ENCODE assay signal across 2 cellular contexts in the genomic region with DNA sequence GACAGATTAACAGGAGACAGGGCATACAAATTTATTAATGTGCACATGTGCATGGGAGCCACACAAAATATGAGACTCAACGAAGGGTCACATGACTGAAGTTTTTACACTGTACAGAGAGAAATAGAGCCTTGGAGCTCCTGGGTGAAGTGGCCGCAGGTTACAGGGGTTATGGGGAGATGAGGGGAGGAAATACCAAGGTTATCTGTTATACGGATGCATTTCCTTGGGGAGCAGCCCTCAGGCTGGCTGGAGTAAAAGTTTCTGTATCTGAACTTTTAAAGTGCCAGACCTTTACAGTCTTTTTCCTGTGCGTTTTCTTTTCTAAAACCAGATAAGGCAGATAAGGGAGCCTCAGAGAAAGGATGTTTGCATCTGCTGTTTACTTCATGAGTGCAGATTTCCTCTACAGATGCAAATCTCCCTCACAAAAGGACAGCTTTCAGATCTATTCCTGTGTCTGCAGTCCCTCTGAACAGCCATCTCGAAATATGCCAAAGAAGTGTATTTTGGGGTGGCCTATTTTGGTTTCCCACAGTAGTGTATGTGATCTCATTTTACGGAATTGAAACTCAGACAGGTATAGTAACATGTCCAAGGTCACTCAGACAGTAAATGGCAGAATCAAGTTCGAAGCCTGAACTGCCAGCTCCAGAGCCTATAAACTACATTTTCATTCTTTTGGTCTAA.
TF ChIP-seq lines count a peak whose summit lies in the region.

No MANE protein-coding gene starts in this region.

TF ChIP-seq in H1, 55 proteins besides CTCF, POLR2A, EP300 and RAD21:
- TF ChIP-seq HDAC6 (IDR thresholded peaks at IDR 0.05; ENCODE audit: low read depth, low read length) (no peak), EZH2 (IDR thresholded peaks at IDR 0.05; ENCODE audit: low read depth, low read length, severe bottlenecking) (no peak), KDM1A (IDR thresholded peaks at IDR 0.05; ENCODE audit: borderline replicate concordance, low read length) (no peak), CEBPB (IDR thresholded peaks at IDR 0.05; ENCODE audit: low read depth, low read length) (no peak), RXRA (IDR thresholded peaks at IDR 0.05; ENCODE audit: insufficient read depth, low read depth, low read length) (no peak), JUN (IDR thresholded peaks at IDR 0.05; ENCODE audit: low read depth, low read length) (no peak), TAF7 (optimal IDR thresholded peaks at IDR 0.05; ENCODE audit: borderline replicate concordance, low read depth, low read length) (no peak), ZNF274 (IDR thresholded peaks at IDR 0.05; ENCODE audit: borderline replicate concordance, extremely low read depth, low read length) (no peak), SP1 (IDR thresholded peaks at IDR 0.05; ENCODE audit: low read depth, low read length) (no peak)
- TF ChIP-seq, protein P1, sequence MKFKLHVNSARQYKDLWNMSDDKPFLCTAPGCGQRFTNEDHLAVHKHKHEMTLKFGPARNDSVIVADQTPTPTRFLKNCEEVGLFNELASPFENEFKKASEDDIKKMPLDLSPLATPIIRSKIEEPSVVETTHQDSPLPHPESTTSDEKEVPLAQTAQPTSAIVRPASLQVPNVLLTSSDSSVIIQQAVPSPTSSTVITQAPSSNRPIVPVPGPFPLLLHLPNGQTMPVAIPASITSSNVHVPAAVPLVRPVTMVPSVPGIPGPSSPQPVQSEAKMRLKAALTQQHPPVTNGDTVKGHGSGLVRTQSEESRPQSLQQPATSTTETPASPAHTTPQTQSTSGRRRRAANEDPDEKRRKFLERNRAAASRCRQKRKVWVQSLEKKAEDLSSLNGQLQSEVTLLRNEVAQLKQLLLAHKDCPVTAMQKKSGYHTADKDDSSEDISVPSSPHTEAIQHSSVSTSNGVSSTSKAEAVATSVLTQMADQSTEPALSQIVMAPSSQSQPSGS (IDR thresholded peaks at IDR 0.05; ENCODE audit: low read length), result no peak

TF ChIP-seq in SK-N-SH, 30 proteins besides CTCF, POLR2A, EP300 and RAD21:
- TF ChIP-seq RFX5 (IDR thresholded peaks at IDR 0.05; ENCODE audit: low read length), result no peak
- TF ChIP-seq SIN3A (IDR thresholded peaks at IDR 0.05; ENCODE audit: borderline replicate concordance, low read depth, low read length), result no peak
- TF ChIP-seq FOSL2 (IDR thresholded peaks at IDR 0.05; ENCODE audit: borderline replicate concordance, low read depth), result no peak
- TF ChIP-seq RXRA (IDR thresholded peaks at IDR 0.05; ENCODE audit: borderline replicate concordance, low read depth), result no peak
- TF ChIP-seq MXI1 (IDR thresholded peaks at IDR 0.05; ENCODE audit: low read depth, low read length), result no peak
- TF ChIP-seq JUND (IDR thresholded peaks at IDR 0.05), result no peak
- no peak for TF ChIP-seq NFIC (IDR thresholded peaks at IDR 0.05; ENCODE audit: borderline replicate concordance)
- no peak for TF ChIP-seq SMC3 (IDR thresholded peaks at IDR 0.05; ENCODE audit: low read depth, low read length)
- TF ChIP-seq CHD2 (IDR thresholded peaks at IDR 0.05; ENCODE audit: low read length, partially characterized antibody), result no peak
- TF ChIP-seq TCF12 (IDR thresholded peaks at IDR 0.05), result no peak
- no peak for TF ChIP-seq POLR2AphosphoS5 (IDR thresholded peaks at IDR 0.05; ENCODE audit: low read depth, low read length)
- TF ChIP-seq RCOR1 (IDR thresholded peaks at IDR 0.05; ENCODE audit: low read length), result no peak
- TF ChIP-seq GATA2 (CRISPR knock-in tag; IDR thresholded peaks at IDR 0.05), result no peak
- no peak for TF ChIP-seq TEAD4 (IDR thresholded peaks at IDR 0.05; ENCODE audit: borderline replicate concordance, insufficient read depth)
- TF ChIP-seq MEF2A (IDR thresholded peaks at IDR 0.05; ENCODE audit: borderline replicate concordance, low read depth), result no peak
- TF ChIP-seq ELF1 (IDR thresholded peaks at IDR 0.05), result no peak
- TF ChIP-seq, protein P2, sequence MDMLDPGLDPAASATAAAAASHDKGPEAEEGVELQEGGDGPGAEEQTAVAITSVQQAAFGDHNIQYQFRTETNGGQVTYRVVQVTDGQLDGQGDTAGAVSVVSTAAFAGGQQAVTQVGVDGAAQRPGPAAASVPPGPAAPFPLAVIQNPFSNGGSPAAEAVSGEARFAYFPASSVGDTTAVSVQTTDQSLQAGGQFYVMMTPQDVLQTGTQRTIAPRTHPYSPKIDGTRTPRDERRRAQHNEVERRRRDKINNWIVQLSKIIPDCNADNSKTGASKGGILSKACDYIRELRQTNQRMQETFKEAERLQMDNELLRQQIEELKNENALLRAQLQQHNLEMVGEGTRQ (IDR thresholded peaks at IDR 0.05; ENCODE audit: borderline replicate concordance, low read depth, low read length), result no peak
- TF ChIP-seq, protein P3, sequence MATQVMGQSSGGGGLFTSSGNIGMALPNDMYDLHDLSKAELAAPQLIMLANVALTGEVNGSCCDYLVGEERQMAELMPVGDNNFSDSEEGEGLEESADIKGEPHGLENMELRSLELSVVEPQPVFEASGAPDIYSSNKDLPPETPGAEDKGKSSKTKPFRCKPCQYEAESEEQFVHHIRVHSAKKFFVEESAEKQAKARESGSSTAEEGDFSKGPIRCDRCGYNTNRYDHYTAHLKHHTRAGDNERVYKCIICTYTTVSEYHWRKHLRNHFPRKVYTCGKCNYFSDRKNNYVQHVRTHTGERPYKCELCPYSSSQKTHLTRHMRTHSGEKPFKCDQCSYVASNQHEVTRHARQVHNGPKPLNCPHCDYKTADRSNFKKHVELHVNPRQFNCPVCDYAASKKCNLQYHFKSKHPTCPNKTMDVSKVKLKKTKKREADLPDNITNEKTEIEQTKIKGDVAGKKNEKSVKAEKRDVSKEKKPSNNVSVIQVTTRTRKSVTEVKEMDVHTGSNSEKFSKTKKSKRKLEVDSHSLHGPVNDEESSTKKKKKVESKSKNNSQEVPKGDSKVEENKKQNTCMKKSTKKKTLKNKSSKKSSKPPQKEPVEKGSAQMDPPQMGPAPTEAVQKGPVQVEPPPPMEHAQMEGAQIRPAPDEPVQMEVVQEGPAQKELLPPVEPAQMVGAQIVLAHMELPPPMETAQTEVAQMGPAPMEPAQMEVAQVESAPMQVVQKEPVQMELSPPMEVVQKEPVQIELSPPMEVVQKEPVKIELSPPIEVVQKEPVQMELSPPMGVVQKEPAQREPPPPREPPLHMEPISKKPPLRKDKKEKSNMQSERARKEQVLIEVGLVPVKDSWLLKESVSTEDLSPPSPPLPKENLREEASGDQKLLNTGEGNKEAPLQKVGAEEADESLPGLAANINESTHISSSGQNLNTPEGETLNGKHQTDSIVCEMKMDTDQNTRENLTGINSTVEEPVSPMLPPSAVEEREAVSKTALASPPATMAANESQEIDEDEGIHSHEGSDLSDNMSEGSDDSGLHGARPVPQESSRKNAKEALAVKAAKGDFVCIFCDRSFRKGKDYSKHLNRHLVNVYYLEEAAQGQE (IDR thresholded peaks at IDR 0.05; ENCODE audit: low read depth, low read length), result no peak
- TF ChIP-seq EZH2phosphoT487 (IDR thresholded peaks at IDR 0.05; ENCODE audit: borderline replicate concordance, low read depth), result no peak
- no peak for TF ChIP-seq FOXM1 (IDR thresholded peaks at IDR 0.05; ENCODE audit: low read depth)
